30 cellular contexts compared by ENCODE assay signal in genomic region chr3:127354761-127355160, GRCh38.
"Had no signal": no experiment of that assay in that cellular context is flagged by ENCODE, and none has a peak within 500 bp of the region (broad histone marks: within the 10 kb centered on the region; RNA-seq: fewer than 3 reads in every experiment).

No MANE protein-coding gene starts in this region.

- H3K4me1 ChIP-seq: adrenal gland, ascending aorta, breast epithelium, colonic mucosa had no signal

- H3K27me3 ChIP-seq: adrenal gland, ascending aorta, breast epithelium, cardiac muscle cell, colonic mucosa had no signal

- DNase-seq: activated CD4-positive, alpha-beta memory T cell treated with anti-CD3 and anti-CD28 coated beads for 36 hours; activated CD4-positive, alpha-beta T cell treated with anti-CD3 and anti-CD28 coated beads for 36 hours; activated CD4-positive, alpha-beta T cell treated with anti-CD3 and anti-CD28 coated beads, Interleukin-2, amount 10 ng/mL, durations not matched to agents 24 days and 14 days; activated CD4-positive, CD25-positive, alpha-beta regulatory T cell; activated CD4-positive, CD25-positive, alpha-beta regulatory T cell treated with anti-CD3 and anti-CD28 coated beads, Interleukin-2, amount 50 U/mL, for 72 hours; activated CD8-positive, alpha-beta memory T cell treated with anti-CD3 and anti-CD28 coated beads, Interleukin-2, amount 10 ng/mL, durations not matched to agents 7 days and 5 days; activated CD8-positive, alpha-beta memory T cell treated with anti-CD3 and anti-CD28 coated beads, Interleukin-2, amount 50 U/mL, for 4 hours; activated CD8-positive, alpha-beta T cell treated with anti-CD3 and anti-CD28 coated beads, Interleukin-2, amount 10 ng/mL, durations not matched to agents 7 days and 5 days; activated effector memory CD4-positive, alpha-beta T cell treated with anti-CD3 and anti-CD28 coated beads, Interleukin-2, amount 50 U/mL, for 16 hours; activated naive CD4-positive, alpha-beta T cell treated with anti-CD3 and anti-CD28 coated beads for 36 hours; activated naive CD8-positive, alpha-beta T cell treated with anti-CD3 and anti-CD28 coated beads for 36 hours; activated naive CD8-positive, alpha-beta T cell treated with anti-CD3 and anti-CD28 coated beads, Interleukin-2, amount 50 U/mL, for 24 hours; activated T-cell treated with anti-CD3 and anti-CD28 coated beads, Interleukin-2, amount 50 U/mL, for 1 hour; activated T-cell treated with anti-CD3 and anti-CD28 coated beads, Interleukin-2, amount 50 U/mL, for 48 hours; adrenal gland; amygdala; central memory CD4-positive, alpha-beta T cell; cerebellar nuclear complex; colonic mucosa; effector memory CD4-positive, alpha-beta T cell; foreskin fibroblast; T-helper 2 cell had no signal

- H3K4me3 Mint-ChIP-seq: activated CD4-positive, alpha-beta memory T cell treated with anti-CD3 and anti-CD28 coated beads for 36 hours; activated CD4-positive, alpha-beta T cell treated with anti-CD3 and anti-CD28 coated beads for 36 hours; activated CD4-positive, alpha-beta T cell treated with anti-CD3 and anti-CD28 coated beads, Interleukin-2, amount 10 ng/mL, durations not matched to agents 24 days and 14 days; activated CD8-positive, alpha-beta memory T cell treated with anti-CD3 and anti-CD28 coated beads, Interleukin-2, amount 10 ng/mL, durations not matched to agents 7 days and 5 days; activated CD8-positive, alpha-beta T cell treated with anti-CD3 and anti-CD28 coated beads, Interleukin-2, amount 10 ng/mL, durations not matched to agents 7 days and 5 days; activated naive CD4-positive, alpha-beta T cell treated with anti-CD3 and anti-CD28 coated beads for 36 hours; activated naive CD4-positive, alpha-beta T cell treated with anti-CD3 and anti-CD28 coated beads, Interleukin-2, amount 50 U/mL, for 24 hours; activated naive CD8-positive, alpha-beta T cell treated with anti-CD3 and anti-CD28 coated beads for 36 hours; activated naive CD8-positive, alpha-beta T cell treated with anti-CD3 and anti-CD28 coated beads, Interleukin-2, amount 50 U/mL, for 24 hours; activated T-helper 1 cell treated with anti-CD3 and anti-CD28 coated beads, Interleukin-12 subunit alpha, Interleukin-12 subunit beta, Interleukin-2, Interleukin-4 antibody, amounts not matched to agents 30 ng/mL and 10 ng/mL and 1 ng/mL, durations not matched to agents 14 hours and 24 hours and 36 hours; brain had no signal

- H3K27me3 Mint-ChIP-seq: activated CD4-positive, alpha-beta T cell treated with anti-CD3 and anti-CD28 coated beads, Interleukin-2, amount 10 ng/mL, durations not matched to agents 24 days and 14 days had no signal

- H3K27ac ChIP-seq: adrenal gland, ascending aorta, breast epithelium, cardiac muscle cell, colonic mucosa, epithelial cell of prostate had no signal

- H3K36me3 Mint-ChIP-seq: activated CD4-positive, alpha-beta memory T cell treated with anti-CD3 and anti-CD28 coated beads for 36 hours; activated CD8-positive, alpha-beta memory T cell treated with anti-CD3 and anti-CD28 coated beads, Interleukin-2, amount 10 ng/mL, durations not matched to agents 7 days and 5 days had no signal

- H3K9me3 ChIP-seq: adrenal gland, colonic mucosa had no signal

- H3K36me3 ChIP-seq: adrenal gland, ascending aorta, breast epithelium, cardiac muscle cell, colonic mucosa had no signal

- H3K27ac Mint-ChIP-seq: activated CD4-positive, alpha-beta memory T cell treated with anti-CD3 and anti-CD28 coated beads for 36 hours; activated CD4-positive, alpha-beta T cell treated with anti-CD3 and anti-CD28 coated beads for 36 hours; activated CD4-positive, alpha-beta T cell treated with anti-CD3 and anti-CD28 coated beads, Interleukin-2, amount 10 ng/mL, durations not matched to agents 24 days and 14 days; activated CD8-positive, alpha-beta memory T cell treated with anti-CD3 and anti-CD28 coated beads, Interleukin-2, amount 10 ng/mL, durations not matched to agents 7 days and 5 days; activated CD8-positive, alpha-beta T cell treated with anti-CD3 and anti-CD28 coated beads, Interleukin-2, amount 10 ng/mL, durations not matched to agents 7 days and 5 days; activated naive CD4-positive, alpha-beta T cell treated with anti-CD3 and anti-CD28 coated beads for 36 hours; activated naive CD4-positive, alpha-beta T cell treated with anti-CD3 and anti-CD28 coated beads, Interleukin-2, amount 50 U/mL, for 24 hours; activated naive CD8-positive, alpha-beta T cell treated with anti-CD3 and anti-CD28 coated beads for 36 hours; activated naive CD8-positive, alpha-beta T cell treated with anti-CD3 and anti-CD28 coated beads, Interleukin-2, amount 50 U/mL, for 24 hours; activated T-helper 1 cell treated with anti-CD3 and anti-CD28 coated beads, Interleukin-12 subunit alpha, Interleukin-12 subunit beta, Interleukin-2, Interleukin-4 antibody, amounts not matched to agents 30 ng/mL and 10 ng/mL and 1 ng/mL, durations not matched to agents 14 hours and 24 hours and 36 hours; activated T-helper 2 cell treated with anti-CD3 and anti-CD28 coated beads, Interferon-gamma antibody, Interleukin-2, Interleukin-4, amounts not matched to agents 10 μg/mL and 5 μg/mL and 100 μg/mL, durations not matched to agents 14 hours and 24 hours and 36 hours; brain had no signal

- H3K4me1 Mint-ChIP-seq: activated CD4-positive, alpha-beta T cell treated with anti-CD3 and anti-CD28 coated beads for 36 hours; activated CD4-positive, alpha-beta T cell treated with anti-CD3 and anti-CD28 coated beads, Interleukin-2, amount 10 ng/mL, durations not matched to agents 24 days and 14 days; activated CD8-positive, alpha-beta memory T cell treated with anti-CD3 and anti-CD28 coated beads, Interleukin-2, amount 10 ng/mL, durations not matched to agents 7 days and 5 days; activated naive CD4-positive, alpha-beta T cell treated with anti-CD3 and anti-CD28 coated beads, Interleukin-2, amount 50 U/mL, for 24 hours; activated naive CD8-positive, alpha-beta T cell treated with anti-CD3 and anti-CD28 coated beads for 36 hours; activated naive CD8-positive, alpha-beta T cell treated with anti-CD3 and anti-CD28 coated beads, Interleukin-2, amount 50 U/mL, for 24 hours had no signal

- H3K4me3 ChIP-seq: adrenal gland, ascending aorta, breast epithelium, cardiac muscle cell, colonic mucosa had no signal

- ATAC-seq: activated CD4-positive, alpha-beta T cell treated with anti-CD3 and anti-CD28 coated beads for 36 hours; activated CD8-positive, alpha-beta memory T cell treated with anti-CD3 and anti-CD28 coated beads, Interleukin-2, amount 10 ng/mL, durations not matched to agents 7 days and 5 days; activated CD8-positive, alpha-beta T cell treated with anti-CD3 and anti-CD28 coated beads, Interleukin-2, amount 10 ng/mL, durations not matched to agents 7 days and 5 days; activated naive CD8-positive, alpha-beta T cell treated with anti-CD3 and anti-CD28 coated beads, Interleukin-2, amount 50 U/mL, for 24 hours had no signal
